1 cellular context compared by ENCODE assay signal in the genomic region with DNA sequence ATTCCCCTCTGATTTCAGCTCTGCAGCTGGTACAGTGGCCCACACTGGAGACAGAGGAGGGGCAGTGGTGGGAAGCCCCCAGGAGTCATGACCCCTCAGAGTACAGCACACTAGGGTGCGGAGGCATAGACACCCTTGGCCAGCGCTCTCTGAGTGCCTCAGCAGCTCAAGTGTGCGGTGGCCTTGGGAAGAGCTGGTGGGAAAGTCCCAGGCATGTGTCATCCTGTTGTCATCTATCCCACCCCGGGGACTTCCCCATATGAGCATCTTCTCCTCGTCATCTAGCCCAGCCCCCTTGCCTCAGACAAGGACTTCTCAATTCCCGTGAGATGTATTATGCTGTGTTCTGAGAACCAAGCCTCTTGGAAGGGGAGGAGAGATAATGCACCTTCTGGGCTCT.
TF ChIP-seq lines count a peak whose summit lies in the region.

No MANE protein-coding gene starts in this region.

TF ChIP-seq in GM12878, 131 proteins besides CTCF, POLR2A, EP300 and RAD21 (continued from another document):
- TF ChIP-seq, protein P1, sequence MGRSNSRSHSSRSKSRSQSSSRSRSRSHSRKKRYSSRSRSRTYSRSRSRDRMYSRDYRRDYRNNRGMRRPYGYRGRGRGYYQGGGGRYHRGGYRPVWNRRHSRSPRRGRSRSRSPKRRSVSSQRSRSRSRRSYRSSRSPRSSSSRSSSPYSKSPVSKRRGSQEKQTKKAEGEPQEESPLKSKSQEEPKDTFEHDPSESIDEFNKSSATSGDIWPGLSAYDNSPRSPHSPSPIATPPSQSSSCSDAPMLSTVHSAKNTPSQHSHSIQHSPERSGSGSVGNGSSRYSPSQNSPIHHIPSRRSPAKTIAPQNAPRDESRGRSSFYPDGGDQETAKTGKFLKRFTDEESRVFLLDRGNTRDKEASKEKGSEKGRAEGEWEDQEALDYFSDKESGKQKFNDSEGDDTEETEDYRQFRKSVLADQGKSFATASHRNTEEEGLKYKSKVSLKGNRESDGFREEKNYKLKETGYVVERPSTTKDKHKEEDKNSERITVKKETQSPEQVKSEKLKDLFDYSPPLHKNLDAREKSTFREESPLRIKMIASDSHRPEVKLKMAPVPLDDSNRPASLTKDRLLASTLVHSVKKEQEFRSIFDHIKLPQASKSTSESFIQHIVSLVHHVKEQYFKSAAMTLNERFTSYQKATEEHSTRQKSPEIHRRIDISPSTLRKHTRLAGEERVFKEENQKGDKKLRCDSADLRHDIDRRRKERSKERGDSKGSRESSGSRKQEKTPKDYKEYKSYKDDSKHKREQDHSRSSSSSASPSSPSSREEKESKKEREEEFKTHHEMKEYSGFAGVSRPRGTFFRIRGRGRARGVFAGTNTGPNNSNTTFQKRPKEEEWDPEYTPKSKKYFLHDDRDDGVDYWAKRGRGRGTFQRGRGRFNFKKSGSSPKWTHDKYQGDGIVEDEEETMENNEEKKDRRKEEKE (IDR thresholded peaks at IDR 0.05): no peak
- TF ChIP-seq ZNF274 (IDR thresholded peaks at IDR 0.05; ENCODE audit: insufficient read depth, insufficient read length) (no peak), JUND (IDR thresholded peaks at IDR 0.05; ENCODE audit: low read depth, low read length) (no peak), SUPT20H (IDR thresholded peaks at IDR 0.05; ENCODE audit: borderline replicate concordance, control insufficient read depth, low read depth, low read length) (no peak), NR2C2 (IDR thresholded peaks at IDR 0.05; ENCODE audit: borderline replicate concordance, control insufficient read depth, insufficient read length, low read depth) (no peak), MEF2A (IDR thresholded peaks at IDR 0.05; ENCODE audit: insufficient read depth, low read depth, low read length) (0 out of 2 replicates have a peak, but pooled peaks have one; percentile 10), ZNF384 (IDR thresholded peaks at IDR 0.05; ENCODE audit: borderline replicate concordance, low read depth, low read length) (no peak)
- TF ChIP-seq, protein P2, sequence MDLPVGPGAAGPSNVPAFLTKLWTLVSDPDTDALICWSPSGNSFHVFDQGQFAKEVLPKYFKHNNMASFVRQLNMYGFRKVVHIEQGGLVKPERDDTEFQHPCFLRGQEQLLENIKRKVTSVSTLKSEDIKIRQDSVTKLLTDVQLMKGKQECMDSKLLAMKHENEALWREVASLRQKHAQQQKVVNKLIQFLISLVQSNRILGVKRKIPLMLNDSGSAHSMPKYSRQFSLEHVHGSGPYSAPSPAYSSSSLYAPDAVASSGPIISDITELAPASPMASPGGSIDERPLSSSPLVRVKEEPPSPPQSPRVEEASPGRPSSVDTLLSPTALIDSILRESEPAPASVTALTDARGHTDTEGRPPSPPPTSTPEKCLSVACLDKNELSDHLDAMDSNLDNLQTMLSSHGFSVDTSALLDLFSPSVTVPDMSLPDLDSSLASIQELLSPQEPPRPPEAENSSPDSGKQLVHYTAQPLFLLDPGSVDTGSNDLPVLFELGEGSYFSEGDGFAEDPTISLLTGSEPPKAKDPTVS (IDR thresholded peaks at IDR 0.05; ENCODE audit: low read depth, low read length): no peak
- TF ChIP-seq, protein P3, sequence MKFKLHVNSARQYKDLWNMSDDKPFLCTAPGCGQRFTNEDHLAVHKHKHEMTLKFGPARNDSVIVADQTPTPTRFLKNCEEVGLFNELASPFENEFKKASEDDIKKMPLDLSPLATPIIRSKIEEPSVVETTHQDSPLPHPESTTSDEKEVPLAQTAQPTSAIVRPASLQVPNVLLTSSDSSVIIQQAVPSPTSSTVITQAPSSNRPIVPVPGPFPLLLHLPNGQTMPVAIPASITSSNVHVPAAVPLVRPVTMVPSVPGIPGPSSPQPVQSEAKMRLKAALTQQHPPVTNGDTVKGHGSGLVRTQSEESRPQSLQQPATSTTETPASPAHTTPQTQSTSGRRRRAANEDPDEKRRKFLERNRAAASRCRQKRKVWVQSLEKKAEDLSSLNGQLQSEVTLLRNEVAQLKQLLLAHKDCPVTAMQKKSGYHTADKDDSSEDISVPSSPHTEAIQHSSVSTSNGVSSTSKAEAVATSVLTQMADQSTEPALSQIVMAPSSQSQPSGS (IDR thresholded peaks at IDR 0.05; ENCODE audit: low read length): peak; percentile 58; the same call in 1 of the 2 replicates
- TF ChIP-seq, protein P4, sequence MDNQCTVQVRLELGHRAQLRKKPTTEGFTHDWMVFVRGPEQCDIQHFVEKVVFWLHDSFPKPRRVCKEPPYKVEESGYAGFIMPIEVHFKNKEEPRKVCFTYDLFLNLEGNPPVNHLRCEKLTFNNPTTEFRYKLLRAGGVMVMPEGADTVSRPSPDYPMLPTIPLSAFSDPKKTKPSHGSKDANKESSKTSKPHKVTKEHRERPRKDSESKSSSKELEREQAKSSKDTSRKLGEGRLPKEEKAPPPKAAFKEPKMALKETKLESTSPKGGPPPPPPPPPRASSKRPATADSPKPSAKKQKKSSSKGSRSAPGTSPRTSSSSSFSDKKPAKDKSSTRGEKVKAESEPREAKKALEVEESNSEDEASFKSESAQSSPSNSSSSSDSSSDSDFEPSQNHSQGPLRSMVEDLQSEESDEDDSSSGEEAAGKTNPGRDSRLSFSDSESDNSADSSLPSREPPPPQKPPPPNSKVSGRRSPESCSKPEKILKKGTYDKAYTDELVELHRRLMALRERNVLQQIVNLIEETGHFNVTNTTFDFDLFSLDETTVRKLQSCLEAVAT (IDR thresholded peaks at IDR 0.05): no peak
